Comparison of ENCODE assay signal across 1 cellular context in the genomic region with DNA sequence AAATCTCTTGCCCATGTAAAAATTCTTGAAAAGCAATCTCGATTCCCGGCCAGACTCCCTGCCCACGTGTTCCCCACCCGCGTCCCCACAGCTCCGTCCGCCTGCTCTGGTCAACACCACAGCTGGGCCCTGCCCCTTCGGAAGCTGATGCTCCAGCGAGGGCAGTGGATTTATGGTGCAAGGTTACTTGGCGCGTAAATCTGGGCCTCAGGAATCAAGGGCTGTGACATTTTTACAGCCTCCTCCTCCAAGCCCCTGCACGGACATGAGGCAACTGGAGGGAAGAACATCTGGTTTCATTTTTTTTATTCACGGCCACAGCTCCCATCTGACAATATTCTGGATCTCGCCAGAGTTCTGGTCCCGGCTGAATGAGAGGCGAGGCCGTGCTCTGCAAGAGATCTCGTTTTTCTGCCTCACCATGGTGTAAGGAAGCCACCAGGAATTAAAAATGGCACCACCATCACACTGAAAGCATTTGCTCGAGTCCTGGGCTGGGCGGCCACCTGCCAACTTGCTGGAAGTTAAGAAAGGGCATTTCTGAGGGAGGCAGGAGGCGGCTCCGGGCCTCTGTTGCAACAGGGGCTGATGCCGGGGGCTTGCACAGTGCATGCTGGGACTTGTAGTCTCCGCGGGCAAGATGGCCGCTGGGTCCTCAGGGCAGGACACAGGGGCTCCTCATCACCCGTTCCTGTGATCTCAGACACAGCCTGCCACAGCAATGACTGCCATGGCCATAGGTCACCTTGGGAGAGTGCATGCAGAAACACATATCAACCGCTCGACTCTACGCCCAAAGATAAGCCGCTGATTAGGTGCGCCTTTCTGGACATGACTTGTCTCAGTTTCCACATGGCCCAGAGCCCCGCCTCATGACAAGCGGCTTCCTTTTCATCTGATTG.
TF ChIP-seq lines count a peak whose summit lies in the region.

No MANE protein-coding gene starts in this region.

TF ChIP-seq in K562, 482 proteins besides CTCF, POLR2A, EP300 and RAD21 (continued from another document and continues in another):
- TF ChIP-seq NRF1 (conservative IDR thresholded peaks at IDR 0.05 in 1 of 2, IDR thresholded peaks at IDR 0.05 in 1 of 2) (peak in 1 of 2 experiments; percentile 27; a peak in 1 of 4 replicates), CTBP1 (IDR thresholded peaks at IDR 0.05; ENCODE audit: borderline replicate concordance) (peak; percentile 77; the same call in 1 of the 2 replicates), CBFB (CRISPR knock-in tag; IDR thresholded peaks at IDR 0.05) (peak; percentile 19; the same call in 1 of the 2 replicates), EP400 (IDR thresholded peaks at IDR 0.05) (peak; percentile 82), POLR2AphosphoS5 (IDR thresholded peaks at IDR 0.05; ENCODE audit: control insufficient read depth, insufficient read depth, low read depth, low read length) (no peak), ZNF584 (CRISPR knock-in tag; IDR thresholded peaks at IDR 0.05; ENCODE audit: low read depth) (no peak), ZNF507 (tag; conservative IDR thresholded peaks at IDR 0.05) (no peak), YBX1 (IDR thresholded peaks at IDR 0.05) (no peak), MTA3 (IDR thresholded peaks at IDR 0.05; ENCODE audit: borderline replicate concordance) (peak; percentile 43; the same call in 1 of the 2 replicates), TEAD4 (IDR thresholded peaks at IDR 0.05; ENCODE audit: low read length) (no peak), TEAD4 (CRISPR knock-in tag; IDR thresholded peaks at IDR 0.05; ENCODE audit: borderline replicate concordance) (no peak), E2F5 (CRISPR knock-in tag; IDR thresholded peaks at IDR 0.05) (0 out of 2 replicates have a peak, but pooled peaks have one; percentile 56), PKNOX1 (IDR thresholded peaks at IDR 0.05) (0 out of 2 replicates have a peak, but pooled peaks have one; percentile 5), GABPB2 (CRISPR knock-in tag; conservative IDR thresholded peaks at IDR 0.05) (no peak), HDGF (IDR thresholded peaks at IDR 0.05) (no peak), NCOA2 (IDR thresholded peaks at IDR 0.05; ENCODE audit: partially characterized antibody in 2 of 2) (no peak), TAF1 (IDR thresholded peaks at IDR 0.05; ENCODE audit: control insufficient read depth, extremely low read depth, insufficient read depth, low read length, severe bottlenecking) (peak; percentile 26), JUND (IDR thresholded peaks at IDR 0.05; ENCODE audit: borderline replicate concordance, low read depth, low read length) (no peak), JUND (tag; IDR thresholded peaks at IDR 0.05; ENCODE audit: borderline replicate concordance, low read depth, low read length) (no peak; the same call in 2 of the 3 replicates), SIRT6 (IDR thresholded peaks at IDR 0.05; ENCODE audit: low read depth, low read length) (no peak), ZNF311 (CRISPR knock-in tag; IDR thresholded peaks at IDR 0.05) (no peak), ZNF175 (CRISPR knock-in tag; IDR thresholded peaks at IDR 0.05; ENCODE audit: low read depth) (no peak), PHB2 (IDR thresholded peaks at IDR 0.05; ENCODE audit: low read depth) (no peak), HNRNPUL1 (IDR thresholded peaks at IDR 0.05; ENCODE audit: low read length) (no peak), TCF3 (CRISPR knock-in tag; IDR thresholded peaks at IDR 0.05) (0 out of 2 replicates have a peak, but pooled peaks have one; percentile 6), POLR3G (IDR thresholded peaks at IDR 0.05; ENCODE audit: extremely low read depth, insufficient read length, insufficient replicate concordance) (no peak), ZBTB12 (CRISPR knock-in tag; IDR thresholded peaks at IDR 0.05) (no peak), CSDE1 (IDR thresholded peaks at IDR 0.05) (no peak), CC2D1A (IDR thresholded peaks at IDR 0.05) (no peak), NR2F6 (CRISPR knock-in tag; IDR thresholded peaks at IDR 0.05) (no peak), ZNF431 (CRISPR knock-in tag; IDR thresholded peaks at IDR 0.05) (no peak), JUNB (CRISPR knock-in tag; conservative IDR thresholded peaks at IDR 0.05) (no peak), ZFX (CRISPR knock-in tag; IDR thresholded peaks at IDR 0.05) (peak; percentile 39; the same call in 1 of the 2 replicates), CCAR2 (IDR thresholded peaks at IDR 0.05; ENCODE audit: low read depth, low read length) (no peak)
- TF ChIP-seq, protein P1, sequence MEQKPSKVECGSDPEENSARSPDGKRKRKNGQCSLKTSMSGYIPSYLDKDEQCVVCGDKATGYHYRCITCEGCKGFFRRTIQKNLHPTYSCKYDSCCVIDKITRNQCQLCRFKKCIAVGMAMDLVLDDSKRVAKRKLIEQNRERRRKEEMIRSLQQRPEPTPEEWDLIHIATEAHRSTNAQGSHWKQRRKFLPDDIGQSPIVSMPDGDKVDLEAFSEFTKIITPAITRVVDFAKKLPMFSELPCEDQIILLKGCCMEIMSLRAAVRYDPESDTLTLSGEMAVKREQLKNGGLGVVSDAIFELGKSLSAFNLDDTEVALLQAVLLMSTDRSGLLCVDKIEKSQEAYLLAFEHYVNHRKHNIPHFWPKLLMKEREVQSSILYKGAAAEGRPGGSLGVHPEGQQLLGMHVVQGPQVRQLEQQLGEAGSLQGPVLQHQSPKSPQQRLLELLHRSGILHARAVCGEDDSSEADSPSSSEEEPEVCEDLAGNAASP (IDR thresholded peaks at IDR 0.05) = no peak
- TF ChIP-seq, protein P2, sequence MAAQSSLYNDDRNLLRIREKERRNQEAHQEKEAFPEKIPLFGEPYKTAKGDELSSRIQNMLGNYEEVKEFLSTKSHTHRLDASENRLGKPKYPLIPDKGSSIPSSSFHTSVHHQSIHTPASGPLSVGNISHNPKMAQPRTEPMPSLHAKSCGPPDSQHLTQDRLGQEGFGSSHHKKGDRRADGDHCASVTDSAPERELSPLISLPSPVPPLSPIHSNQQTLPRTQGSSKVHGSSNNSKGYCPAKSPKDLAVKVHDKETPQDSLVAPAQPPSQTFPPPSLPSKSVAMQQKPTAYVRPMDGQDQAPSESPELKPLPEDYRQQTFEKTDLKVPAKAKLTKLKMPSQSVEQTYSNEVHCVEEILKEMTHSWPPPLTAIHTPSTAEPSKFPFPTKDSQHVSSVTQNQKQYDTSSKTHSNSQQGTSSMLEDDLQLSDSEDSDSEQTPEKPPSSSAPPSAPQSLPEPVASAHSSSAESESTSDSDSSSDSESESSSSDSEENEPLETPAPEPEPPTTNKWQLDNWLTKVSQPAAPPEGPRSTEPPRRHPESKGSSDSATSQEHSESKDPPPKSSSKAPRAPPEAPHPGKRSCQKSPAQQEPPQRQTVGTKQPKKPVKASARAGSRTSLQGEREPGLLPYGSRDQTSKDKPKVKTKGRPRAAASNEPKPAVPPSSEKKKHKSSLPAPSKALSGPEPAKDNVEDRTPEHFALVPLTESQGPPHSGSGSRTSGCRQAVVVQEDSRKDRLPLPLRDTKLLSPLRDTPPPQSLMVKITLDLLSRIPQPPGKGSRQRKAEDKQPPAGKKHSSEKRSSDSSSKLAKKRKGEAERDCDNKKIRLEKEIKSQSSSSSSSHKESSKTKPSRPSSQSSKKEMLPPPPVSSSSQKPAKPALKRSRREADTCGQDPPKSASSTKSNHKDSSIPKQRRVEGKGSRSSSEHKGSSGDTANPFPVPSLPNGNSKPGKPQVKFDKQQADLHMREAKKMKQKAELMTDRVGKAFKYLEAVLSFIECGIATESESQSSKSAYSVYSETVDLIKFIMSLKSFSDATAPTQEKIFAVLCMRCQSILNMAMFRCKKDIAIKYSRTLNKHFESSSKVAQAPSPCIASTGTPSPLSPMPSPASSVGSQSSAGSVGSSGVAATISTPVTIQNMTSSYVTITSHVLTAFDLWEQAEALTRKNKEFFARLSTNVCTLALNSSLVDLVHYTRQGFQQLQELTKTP (IDR thresholded peaks at IDR 0.05; ENCODE audit: low read depth in 1 of 2, partially characterized antibody in 2 of 2) = peak in 1 of 2 experiments; percentile 84
- TF ChIP-seq, protein P3, sequence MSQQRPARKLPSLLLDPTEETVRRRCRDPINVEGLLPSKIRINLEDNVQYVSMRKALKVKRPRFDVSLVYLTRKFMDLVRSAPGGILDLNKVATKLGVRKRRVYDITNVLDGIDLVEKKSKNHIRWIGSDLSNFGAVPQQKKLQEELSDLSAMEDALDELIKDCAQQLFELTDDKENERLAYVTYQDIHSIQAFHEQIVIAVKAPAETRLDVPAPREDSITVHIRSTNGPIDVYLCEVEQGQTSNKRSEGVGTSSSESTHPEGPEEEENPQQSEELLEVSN (IDR thresholded peaks at IDR 0.05; ENCODE audit: borderline replicate concordance in 1 of 2, extremely low read depth in 1 of 2, insufficient read depth in 1 of 2, insufficient read length in 1 of 2, low read depth in 1 of 2, low read length in 1 of 2, poor library complexity in 1 of 2, severe bottlenecking in 1 of 2) = peak in 1 of 2 experiments; percentile 44
- TF ChIP-seq, protein P4, sequence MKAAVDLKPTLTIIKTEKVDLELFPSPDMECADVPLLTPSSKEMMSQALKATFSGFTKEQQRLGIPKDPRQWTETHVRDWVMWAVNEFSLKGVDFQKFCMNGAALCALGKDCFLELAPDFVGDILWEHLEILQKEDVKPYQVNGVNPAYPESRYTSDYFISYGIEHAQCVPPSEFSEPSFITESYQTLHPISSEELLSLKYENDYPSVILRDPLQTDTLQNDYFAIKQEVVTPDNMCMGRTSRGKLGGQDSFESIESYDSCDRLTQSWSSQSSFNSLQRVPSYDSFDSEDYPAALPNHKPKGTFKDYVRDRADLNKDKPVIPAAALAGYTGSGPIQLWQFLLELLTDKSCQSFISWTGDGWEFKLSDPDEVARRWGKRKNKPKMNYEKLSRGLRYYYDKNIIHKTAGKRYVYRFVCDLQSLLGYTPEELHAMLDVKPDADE (conservative IDR thresholded peaks at IDR 0.05; ENCODE audit: control insufficient read depth, low read depth, low read length) = peak; percentile 83; the same call in 1 of the 2 replicates
- TF ChIP-seq, protein P5, sequence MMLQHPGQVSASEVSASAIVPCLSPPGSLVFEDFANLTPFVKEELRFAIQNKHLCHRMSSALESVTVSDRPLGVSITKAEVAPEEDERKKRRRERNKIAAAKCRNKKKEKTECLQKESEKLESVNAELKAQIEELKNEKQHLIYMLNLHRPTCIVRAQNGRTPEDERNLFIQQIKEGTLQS (IDR thresholded peaks at IDR 0.05) = no peak
- TF ChIP-seq, protein P5 (CRISPR knock-in tag; conservative IDR thresholded peaks at IDR 0.05) = no peak
- TF ChIP-seq, protein P6, sequence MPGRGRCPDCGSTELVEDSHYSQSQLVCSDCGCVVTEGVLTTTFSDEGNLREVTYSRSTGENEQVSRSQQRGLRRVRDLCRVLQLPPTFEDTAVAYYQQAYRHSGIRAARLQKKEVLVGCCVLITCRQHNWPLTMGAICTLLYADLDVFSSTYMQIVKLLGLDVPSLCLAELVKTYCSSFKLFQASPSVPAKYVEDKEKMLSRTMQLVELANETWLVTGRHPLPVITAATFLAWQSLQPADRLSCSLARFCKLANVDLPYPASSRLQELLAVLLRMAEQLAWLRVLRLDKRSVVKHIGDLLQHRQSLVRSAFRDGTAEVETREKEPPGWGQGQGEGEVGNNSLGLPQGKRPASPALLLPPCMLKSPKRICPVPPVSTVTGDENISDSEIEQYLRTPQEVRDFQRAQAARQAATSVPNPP (IDR thresholded peaks at IDR 0.05; ENCODE audit: borderline replicate concordance, insufficient read depth, insufficient read length) = no peak
- TF ChIP-seq, protein P7, sequence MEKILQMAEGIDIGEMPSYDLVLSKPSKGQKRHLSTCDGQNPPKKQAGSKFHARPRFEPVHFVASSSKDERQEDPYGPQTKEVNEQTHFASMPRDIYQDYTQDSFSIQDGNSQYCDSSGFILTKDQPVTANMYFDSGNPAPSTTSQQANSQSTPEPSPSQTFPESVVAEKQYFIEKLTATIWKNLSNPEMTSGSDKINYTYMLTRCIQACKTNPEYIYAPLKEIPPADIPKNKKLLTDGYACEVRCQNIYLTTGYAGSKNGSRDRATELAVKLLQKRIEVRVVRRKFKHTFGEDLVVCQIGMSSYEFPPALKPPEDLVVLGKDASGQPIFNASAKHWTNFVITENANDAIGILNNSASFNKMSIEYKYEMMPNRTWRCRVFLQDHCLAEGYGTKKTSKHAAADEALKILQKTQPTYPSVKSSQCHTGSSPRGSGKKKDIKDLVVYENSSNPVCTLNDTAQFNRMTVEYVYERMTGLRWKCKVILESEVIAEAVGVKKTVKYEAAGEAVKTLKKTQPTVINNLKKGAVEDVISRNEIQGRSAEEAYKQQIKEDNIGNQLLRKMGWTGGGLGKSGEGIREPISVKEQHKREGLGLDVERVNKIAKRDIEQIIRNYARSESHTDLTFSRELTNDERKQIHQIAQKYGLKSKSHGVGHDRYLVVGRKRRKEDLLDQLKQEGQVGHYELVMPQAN (IDR thresholded peaks at IDR 0.05; ENCODE audit: borderline replicate concordance) = peak; percentile 41; the same call in 1 of the 2 replicates
